In genomic region chr11:93474122-93474521, GRCh38 we compare ENCODE assay signal across 21 cellular contexts.
DNase-seq lines count a peak whose midpoint lies in the region; ATAC-seq, FAIRE-seq and TF ChIP-seq lines count a peak whose summit lies in the region.
"Had no signal": no experiment of that assay in that cellular context is flagged by ENCODE, and none has a peak within 500 bp of the region (broad histone marks: within the 10 kb centered on the region; RNA-seq: fewer than 3 reads in every experiment).

No MANE protein-coding gene starts in this region.

- H2AFZ ChIP-seq in H9 (ENCODE audit: low read length) (no peak overlapping the region), astrocyte (ENCODE audit: low read depth, low read length) (no peak overlapping the region), neural cell (ENCODE audit: low read depth, low read length) (no peak overlapping the region)
- H2AFZ ChIP-seq: GM23338 had no signal

- no peak for FAIRE-seq in astrocyte (lab: Jason Lieb, UNC)
- FAIRE-seq: G401.6, GM12891, HepG2, HTR-8/SVneo had no signal

- no peak overlapping the region for H4K5ac ChIP-seq in H9 (ENCODE audit: insufficient read length, low read depth, low read length)

- no peaks in the 10 kb centered on the region for H3K79me2 ChIP-seq in H9 (ENCODE audit: insufficient read depth, low read length)
- no peaks in the 10 kb centered on the region for H3K79me2 ChIP-seq in astrocyte (ENCODE audit: insufficient read depth, low read length)
- H3K79me2 ChIP-seq in neural cell (replicated peaks; ENCODE audit: insufficient read depth, low read length), result no peaks in the 10 kb centered on the region

- no peak overlapping the region for H3K14ac ChIP-seq in H9 (ENCODE audit: insufficient read depth, low read length)

- no peak overlapping the region for H2BK20ac ChIP-seq in H9 (ENCODE audit: low read depth, low read length, poor library complexity, severe bottlenecking)

- H3K9me3 ChIP-seq in H9 (ENCODE audit: control insufficient read depth, low read depth, low read length) (no peaks in the 10 kb centered on the region), astrocyte (ENCODE audit: insufficient read depth, low read depth, low read length) (no peaks in the 10 kb centered on the region), neural cell (ENCODE audit: low read length) (no peaks in the 10 kb centered on the region)
- H3K9me3 ChIP-seq: BLaER1 treated with 17β-estradiol and CSF1 and Interleukin-3, amounts not matched to agents 10 nM and 100 nM; HAP-1 had no signal

- H3K4me1 ChIP-seq in H9 (ENCODE audit: insufficient read depth, low read length), result peaks cover 11% of the 10 kb centered on the region; the same call in 1 of the 2 replicates
- peaks cover 6% of the 10 kb centered on the region for H3K4me1 ChIP-seq in astrocyte (ENCODE audit: insufficient read depth, low read length)
- H3K4me1 ChIP-seq: BLaER1 treated with 17β-estradiol and CSF1 and Interleukin-3, amounts not matched to agents 10 nM and 100 nM had no signal

- H3K4me3 ChIP-seq in astrocyte (ENCODE audit: insufficient read depth, low read depth, low read length) (no peak overlapping the region), neural cell (ENCODE audit: low read length) (no peak overlapping the region)
- H3K4me3 ChIP-seq: BLaER1 treated with 17β-estradiol and CSF1 and Interleukin-3, amounts not matched to agents 10 nM and 100 nM; GM23338; HAP-1 had no signal

- H3K4me3 Mint-ChIP-seq in H9 (no peak overlapping the region), astrocyte (ENCODE audit: unreplicated experiment) (peak overlapping the region; percentile 23)
- H3K4me3 Mint-ChIP-seq: CD4-positive, CD25-positive, alpha-beta regulatory T cell; GM23338 had no signal

- no peaks in the 10 kb centered on the region for H3K9me2 ChIP-seq in neural cell (ENCODE audit: insufficient read depth, low read length)

- no peak overlapping the region for H3K4ac ChIP-seq in H9 (ENCODE audit: low read depth, low read length)

- peaks cover 15 to 27% (median 16%) of the 10 kb centered on the region in 3 experiments; a peak in 6 of 7 replicates for H3K36me3 Mint-ChIP-seq in H9 (ENCODE audit: insufficient read depth in 1 of 3, low read depth in 3 of 3)
- H3K36me3 Mint-ChIP-seq in astrocyte (ENCODE audit: low read depth, unreplicated experiment), result peaks cover 8% of the 10 kb centered on the region
- H3K36me3 Mint-ChIP-seq: CD4-positive, CD25-positive, alpha-beta regulatory T cell had no signal

- H3K27ac Mint-ChIP-seq in H9 (peak overlapping the region in 2 of 3 experiments; percentile 23 to 34; a peak in 2 of 7 replicates), astrocyte (ENCODE audit: unreplicated experiment) (no peak overlapping the region)
- H3K27ac Mint-ChIP-seq: CD4-positive, CD25-positive, alpha-beta regulatory T cell; GM23338 had no signal

- H3K27me3 Mint-ChIP-seq in H9 (ENCODE audit: low read depth), result no peaks in the 10 kb centered on the region
- no peaks in the 10 kb centered on the region for H3K27me3 Mint-ChIP-seq in astrocyte (ENCODE audit: low read depth, unreplicated experiment)
- H3K27me3 Mint-ChIP-seq: CD4-positive, CD25-positive, alpha-beta regulatory T cell had no signal

- no peak for ATAC-seq in HG02678 (IDR thresholded peaks at IDR 0.05; ENCODE audit: unreplicated experiment)
- ATAC-seq: GM23338, HepG2 had no signal

- H4K8ac ChIP-seq in H9 (replicated peaks; ENCODE audit: insufficient read length, low read depth, low read length), result no peak overlapping the region

- no peaks in the 10 kb centered on the region for H3K23me2 ChIP-seq in H9 (ENCODE audit: insufficient read length, low read depth, low read length, poor library complexity, severe bottlenecking)

- H4K20me1 ChIP-seq in H9 (ENCODE audit: control insufficient read depth, insufficient read depth, insufficient read length) (no peaks in the 10 kb centered on the region), astrocyte (ENCODE audit: insufficient read depth, low read length) (no peaks in the 10 kb centered on the region), neural cell (ENCODE audit: insufficient read depth) (no peaks in the 10 kb centered on the region)
- H4K20me1 ChIP-seq: BLaER1 treated with 17β-estradiol and CSF1 and Interleukin-3, amounts not matched to agents 10 nM and 100 nM had no signal

- H3K36me3 ChIP-seq in astrocyte (ENCODE audit: insufficient read depth, low read length), result no peaks in the 10 kb centered on the region
- H3K36me3 ChIP-seq in neural cell (ENCODE audit: insufficient read depth, low read length), result no peaks in the 10 kb centered on the region
- H3K36me3 ChIP-seq: HAP-1 had no signal

- H2BK12ac ChIP-seq in H9 (ENCODE audit: insufficient read length, low read depth, low read length), result no peak overlapping the region

- H2BK5ac ChIP-seq in H9 (ENCODE audit: insufficient read length, low read length), result no peak overlapping the region

- peak; percentile 3 for DNase-seq in NCI-H82 (lab: John Stamatoyannopoulos, UW)
- DNase-seq in NCI-H82 treated with DMSO at 0.1 percent for 48 hours (lab: John Stamatoyannopoulos, UW; ENCODE audit: unreplicated experiment), result no peak
- no peak for DNase-seq in H9
- no peak for DNase-seq in astrocyte (ENCODE audit: low read depth)
- no peak for DNase-seq in NCI-H1417 (lab: John Stamatoyannopoulos, UW)
- no peak for DNase-seq in COLO829 (ENCODE audit: low spot score)
- DNase-seq: ACHN; Calu3; CD4-positive, CD25-positive, alpha-beta regulatory T cell; DMS153; DMS79 treated with DMSO at 0.1 percent for 48 hours; EL had no signal

- H4K91ac ChIP-seq in H9 (ENCODE audit: insufficient read length, low read depth, low read length), result no peak overlapping the region

- H2BK15ac ChIP-seq in H9 (ENCODE audit: low read depth, low read length), result no peak overlapping the region

- no peak overlapping the region for H3K56ac ChIP-seq in H9 (ENCODE audit: insufficient read length, low read depth, low read length)

- H3K9me3 Mint-ChIP-seq in H9, result peaks cover 1 to 2% of the 10 kb centered on the region in 2 experiments; a peak in 1 of 5 replicates
- no peaks in the 10 kb centered on the region for H3K9me3 Mint-ChIP-seq in astrocyte (ENCODE audit: unreplicated experiment)
- H3K9me3 Mint-ChIP-seq: GM23338 had no signal

- no peak overlapping the region for H3K9ac ChIP-seq in H9 (ENCODE audit: extremely low read depth, insufficient read length, low read length)
- H3K9ac ChIP-seq in astrocyte (ENCODE audit: low read length), result no peak overlapping the region
- no peak overlapping the region for H3K9ac ChIP-seq in neural cell (ENCODE audit: low read length)
- H3K9ac ChIP-seq: BLaER1 treated with 17β-estradiol and CSF1 and Interleukin-3, amounts not matched to agents 10 nM and 100 nM had no signal

- no peak overlapping the region for H3K23ac ChIP-seq in H9 (ENCODE audit: insufficient read length, low read depth, low read length)

- no peaks in the 10 kb centered on the region for H3K79me1 ChIP-seq in H9 (ENCODE audit: insufficient read depth, low read depth, low read length, poor library complexity, severe bottlenecking)

- no peak overlapping the region for H2BK120ac ChIP-seq in H9 (ENCODE audit: low read depth, low read length, poor library complexity, severe bottlenecking)

- H3F3A ChIP-seq in neural cell (ENCODE audit: insufficient read depth, low read length, poor library complexity, severe bottlenecking), result peaks cover 6% of the 10 kb centered on the region

- H3T11ph ChIP-seq in H9 (ENCODE audit: low read length), result no peak overlapping the region

- H3K4me2 ChIP-seq in H9 (ENCODE audit: insufficient read depth, insufficient read length, low read length) (no peak overlapping the region), astrocyte (ENCODE audit: low read length) (no peak overlapping the region), neural cell (ENCODE audit: low read length) (no peak overlapping the region)
- H3K4me2 ChIP-seq: BLaER1 treated with 17β-estradiol and CSF1 and Interleukin-3, amounts not matched to agents 10 nM and 100 nM; GM23338 had no signal

- TF ChIP-seq RAD21 in neural cell (conservative IDR thresholded peaks at IDR 0.05), result no peak

- H3K27me3 ChIP-seq in H9 (ENCODE audit: insufficient read depth, low read length) (no peaks in the 10 kb centered on the region), astrocyte (ENCODE audit: insufficient read depth, low read length) (no peaks in the 10 kb centered on the region), neural cell (ENCODE audit: insufficient read depth, low read depth, low read length) (no peaks in the 10 kb centered on the region)
- H3K27me3 ChIP-seq: BLaER1 treated with 17β-estradiol and CSF1 and Interleukin-3, amounts not matched to agents 10 nM and 100 nM had no signal

- peak; percentile 26 for TF ChIP-seq EP300 in neural cell (conservative IDR thresholded peaks at IDR 0.05; ENCODE audit: poor library complexity, severe bottlenecking)

- no CpG with 5 or more reads among the region's 1 CpG for WGBS in H9 (ENCODE audit: extremely low coverage, insufficient read length, low lambda C conversion rate)

- no peak overlapping the region for H3K18ac ChIP-seq in H9 (ENCODE audit: insufficient read length, low read depth, low read length)

- H2AK5ac ChIP-seq in H9 (ENCODE audit: insufficient read length, low read length), result no peak overlapping the region

- H3K27ac ChIP-seq in H9 (ENCODE audit: insufficient read length, low read depth, low read length), result no peak overlapping the region
- H3K27ac ChIP-seq in astrocyte (ENCODE audit: low read depth, low read length), result no peak overlapping the region
- H3K27ac ChIP-seq in neural cell (ENCODE audit: low read length), result no peak overlapping the region
- H3K27ac ChIP-seq: BLaER1 treated with 17β-estradiol and CSF1 and Interleukin-3, amounts not matched to agents 10 nM and 100 nM had no signal

- H3K4me1 Mint-ChIP-seq in H9 (peaks cover 38 to 39% of the 10 kb centered on the region in 2 experiments), astrocyte (ENCODE audit: low read depth, unreplicated experiment) (peaks cover 20% of the 10 kb centered on the region)
- H3K4me1 Mint-ChIP-seq: CD4-positive, CD25-positive, alpha-beta regulatory T cell had no signal

- TF ChIP-seq CTCF in H9 (conservative IDR thresholded peaks at IDR 0.05) (no peak), astrocyte (IDR thresholded peaks at IDR 0.05; ENCODE audit: insufficient read depth, low read depth, low read length) (no peak), neural cell (IDR thresholded peaks at IDR 0.05; ENCODE audit: poor library complexity, severe bottlenecking) (no peak)

TF ChIP-seq in neural cell, 6 proteins besides CTCF, POLR2A, EP300 and RAD21 (continues in another document):
- TF ChIP-seq EZH2 (IDR thresholded peaks at IDR 0.05; ENCODE audit: borderline replicate concordance, insufficient read depth, low read length, poor library complexity, severe bottlenecking), result no peak
